Comparison of ENCODE assay signal across 1 cellular context in the genomic region with DNA sequence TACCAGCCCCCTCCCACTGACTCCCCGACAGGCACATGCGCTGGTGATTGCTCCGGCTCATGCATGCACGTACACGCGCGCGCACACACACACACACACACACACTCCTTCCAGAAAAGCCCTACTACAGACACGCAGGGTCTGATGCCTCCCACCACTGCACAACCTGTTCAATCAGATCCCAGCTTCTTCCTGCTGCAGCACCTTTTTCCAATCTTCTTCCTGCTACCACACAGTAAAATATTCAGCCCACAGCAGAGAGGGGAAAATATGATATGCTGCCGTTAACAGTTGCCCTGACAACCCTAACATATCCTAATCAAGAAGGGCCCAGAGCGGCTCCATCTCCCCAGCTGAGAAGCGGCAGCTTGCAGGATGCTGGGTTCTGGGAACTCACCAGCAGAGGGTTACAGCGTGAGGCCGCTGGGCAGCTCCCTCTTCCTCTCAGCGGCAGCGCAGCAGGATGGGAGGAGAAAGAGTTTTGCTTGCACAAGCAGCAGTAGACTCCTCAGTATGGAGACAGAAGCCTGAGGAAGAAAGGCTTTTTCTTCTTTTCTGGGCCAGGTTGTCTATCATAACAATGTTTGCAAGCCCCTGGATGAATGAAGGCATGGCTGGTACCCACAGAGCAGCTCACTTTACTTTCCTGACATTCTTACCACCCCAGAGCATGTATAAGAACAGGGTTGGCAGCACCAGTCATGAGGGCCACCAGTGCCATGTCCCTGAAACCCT.
TF ChIP-seq lines count a peak whose summit lies in the region.

No MANE protein-coding gene starts in this region.

TF ChIP-seq in HCT116, 20 proteins besides CTCF, POLR2A, EP300 and RAD21 (continued from another document):
- TF ChIP-seq SIN3A (IDR thresholded peaks at IDR 0.05; ENCODE audit: low read depth) (no peak), EZH2phosphoT487 (IDR thresholded peaks at IDR 0.05; ENCODE audit: borderline replicate concordance) (no peak), JUND (IDR thresholded peaks at IDR 0.05) (no peak), CBX3 (IDR thresholded peaks at IDR 0.05; ENCODE audit: low read depth) (no peak), TCF7L2 (IDR thresholded peaks at IDR 0.05; ENCODE audit: borderline replicate concordance, extremely low read depth, insufficient read depth, insufficient read length) (no peak)
TF ChIP-seq in HCT116: peak in this region for 0.
